ENCODE assay signal across 8 cellular contexts in genomic region chr3:88219138-88219792, GRCh38.
A peak's percentile ranks its signal among the peaks of the same experiment; 100 is the strongest.
DNase-seq lines count a peak whose midpoint lies in the region; ATAC-seq and TF ChIP-seq lines count a peak whose summit lies in the region.

No MANE protein-coding gene starts in this region.

- H3K36me3 ChIP-seq in upper lobe of right lung = no peaks in the 10 kb centered on the region

- peak; percentile 38 for TF ChIP-seq CTCF in upper lobe of right lung (IDR thresholded peaks at IDR 0.05)

- peak; percentile 78 for DNase-seq in COLO829 (ENCODE audit: low spot score)
- peak; percentile 77 for DNase-seq in NCI-H446 treated with DMSO at 0.1 percent for 48 hours (lab: John Stamatoyannopoulos, UW)
- peak in 33 of 56 donors; percentile 2 to 61 (median 14) for DNase-seq in amygdala (lab: John Stamatoyannopoulos, UW)
- peak; percentile 83 for DNase-seq in islet precursor cell
- no peak for DNase-seq in upper lobe of right lung

- no peak overlapping the region for H3K27ac ChIP-seq in upper lobe of right lung

- no peaks in the 10 kb centered on the region for H3K9me3 ChIP-seq in upper lobe of right lung

- H3K4me1 ChIP-seq in upper lobe of right lung = no peaks in the 10 kb centered on the region

- intact Hi-C loops in upper lobe of right lung (cut with DNase I) = no loop called here

- no peaks in the 10 kb centered on the region for H3K27me3 ChIP-seq in upper lobe of right lung

- peak; percentile 93 for ATAC-seq in GM18868 (IDR thresholded peaks at IDR 0.05; ENCODE audit: unreplicated experiment)
- ATAC-seq in HG03095 (IDR thresholded peaks at IDR 0.05; ENCODE audit: unreplicated experiment) = peak; percentile 68
- peak; percentile 83 for ATAC-seq in upper lobe of right lung
- no peak for ATAC-seq in GM21619 (IDR thresholded peaks at IDR 0.05; ENCODE audit: unreplicated experiment)

- H3K4me3 ChIP-seq in upper lobe of right lung = no peak overlapping the region
